ENCODE assay signal across 21 cellular contexts in the genomic region with DNA sequence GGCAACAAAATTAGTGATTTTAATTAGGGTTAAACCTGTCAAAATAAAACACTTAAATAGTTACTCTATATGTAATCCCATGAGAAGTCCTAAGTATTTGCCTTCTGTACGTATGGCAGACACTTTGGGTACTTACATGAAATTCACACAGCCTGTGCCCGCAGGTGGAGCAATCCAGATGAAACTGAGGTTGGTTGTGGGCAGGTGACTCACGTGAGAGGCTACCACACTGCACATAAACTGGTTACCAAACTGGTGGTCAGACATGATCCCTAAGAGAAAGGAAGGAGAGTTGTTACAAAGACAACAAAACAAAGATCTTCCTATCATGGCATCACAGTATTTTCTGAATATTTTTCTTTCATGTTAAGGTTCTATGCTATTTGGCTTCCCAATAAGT.
DNase-seq lines count a peak whose midpoint lies in the region; ATAC-seq and TF ChIP-seq lines count a peak whose summit lies in the region.
"Had no signal": no experiment of that assay in that cellular context is flagged by ENCODE, and none has a peak within 500 bp of the region (broad histone marks: within the 10 kb centered on the region; RNA-seq: fewer than 3 reads in every experiment).

No MANE protein-coding gene starts in this region.

- no peaks in the 10 kb centered on the region for H3K36me3 ChIP-seq in GM23338 (ENCODE audit: insufficient read depth)
- H3K36me3 ChIP-seq: BLaER1 had no signal

- no peaks in the 10 kb centered on the region for H3K79me2 ChIP-seq in GM23338 (replicated peaks; ENCODE audit: insufficient read depth)

- H3K4me1 Mint-ChIP-seq in GM23338 = no peaks in the 10 kb centered on the region
- H3K4me1 Mint-ChIP-seq: B cell; CD4-positive, CD25-positive, alpha-beta regulatory T cell had no signal

- TF ChIP-seq CTCF in GM23338 (conservative IDR thresholded peaks at IDR 0.05; ENCODE audit: low read depth in 2 of 2) = no peak

- no peaks in the 10 kb centered on the region for H4K20me1 ChIP-seq in GM23338 (replicated peaks; ENCODE audit: insufficient read depth)
- H4K20me1 ChIP-seq: BLaER1 had no signal

- DNase-seq in DMS53 (lab: John Stamatoyannopoulos, UW) = peak; percentile 9
- DNase-seq in DMS53 treated with DMSO at 0.1 percent for 48 hours (lab: John Stamatoyannopoulos, UW; ENCODE audit: unreplicated experiment) = no peak
- DNase-seq in M059J (ENCODE audit: low read depth) = peak; percentile 17
- peak; percentile 62 for DNase-seq in SW480 (ENCODE audit: low spot score)
- peak; percentile 16 for DNase-seq in kidney tubule cell (ENCODE audit: low spot score)
- no peak for DNase-seq in activated effector memory CD4-positive, alpha-beta T cell treated with anti-CD3 and anti-CD28 coated beads, Interleukin-2, amount 50 U/mL, for 16 hours
- DNase-seq in iPS-NIHi7 (ENCODE audit: extremely low spot score) = no peak
- DNase-seq in GM23338 (ENCODE audit: low spot score) = no peak
- DNase-seq: Caco-2; CD4-positive, CD25-positive, alpha-beta regulatory T cell; CD8-positive, alpha-beta T cell; DMS153; DMS79 treated with DMSO at 0.1 percent for 48 hours; GDM1; H7; HCEC 1CT had no signal

- no peaks in the 10 kb centered on the region for H3K9me3 Mint-ChIP-seq in GM23338
- H3K9me3 Mint-ChIP-seq: CD8-positive, alpha-beta T cell had no signal

- no peak overlapping the region for H3K4me3 ChIP-seq in GM23338
- H3K4me3 ChIP-seq: BLaER1, GM12878 had no signal

- H3K36me3 Mint-ChIP-seq in GM23338 (ENCODE audit: low read depth) = no peaks in the 10 kb centered on the region
- H3K36me3 Mint-ChIP-seq: CD4-positive, CD25-positive, alpha-beta regulatory T cell; CD8-positive, alpha-beta T cell had no signal

- H3K4me1 ChIP-seq in GM23338 (ENCODE audit: insufficient read depth) = no peaks in the 10 kb centered on the region
- H3K4me1 ChIP-seq: BLaER1, Caco-2 had no signal

- H3K27me3 ChIP-seq in GM23338 (ENCODE audit: insufficient read depth) = no peaks in the 10 kb centered on the region
- H3K27me3 ChIP-seq: BLaER1 had no signal

- H3K27ac ChIP-seq in GM23338 (ENCODE audit: low read depth) = no peak overlapping the region
- H3K27ac ChIP-seq: 22Rv1, BLaER1, C4-2B had no signal

- H3K4me2 ChIP-seq in GM23338 = no peak overlapping the region
- H3K4me2 ChIP-seq: BLaER1 had no signal

- no peak overlapping the region for H3K4me3 Mint-ChIP-seq in GM23338
- H3K4me3 Mint-ChIP-seq: B cell; CD4-positive, CD25-positive, alpha-beta regulatory T cell; CD8-positive, alpha-beta T cell had no signal

- peaks cover 11% of the 10 kb centered on the region for H3K9me2 ChIP-seq in GM23338 (ENCODE audit: insufficient read depth)

- ATAC-seq in GM23338 = no peak
- ATAC-seq: CD8-positive, alpha-beta T cell; GM12878 had no signal

- H3K27me3 Mint-ChIP-seq in GM23338 (ENCODE audit: insufficient read depth, low read depth, poor library complexity) = no peaks in the 10 kb centered on the region
- H3K27me3 Mint-ChIP-seq: B cell; CD4-positive, CD25-positive, alpha-beta regulatory T cell had no signal

- no peak overlapping the region for H2AFZ ChIP-seq in GM23338

- H3K27ac Mint-ChIP-seq in GM23338 = no peak overlapping the region
- H3K27ac Mint-ChIP-seq: B cell; CD4-positive, CD25-positive, alpha-beta regulatory T cell; CD8-positive, alpha-beta T cell had no signal

- no peaks in the 10 kb centered on the region for H3F3A ChIP-seq in GM23338 (replicated peaks; ENCODE audit: low read depth)

TF ChIP-seq in GM23338, 12 proteins besides CTCF, POLR2A, EP300 and RAD21:
- no peak for TF ChIP-seq STAT1 (IDR thresholded peaks at IDR 0.05; ENCODE audit: unreplicated experiment)
- TF ChIP-seq ZNF114 (CRISPR knock-in tag; IDR thresholded peaks at IDR 0.05) = no peak
- TF ChIP-seq EZH2phosphoT487 (IDR thresholded peaks at IDR 0.05; ENCODE audit: unreplicated experiment) = no peak
- TF ChIP-seq, protein P1, sequence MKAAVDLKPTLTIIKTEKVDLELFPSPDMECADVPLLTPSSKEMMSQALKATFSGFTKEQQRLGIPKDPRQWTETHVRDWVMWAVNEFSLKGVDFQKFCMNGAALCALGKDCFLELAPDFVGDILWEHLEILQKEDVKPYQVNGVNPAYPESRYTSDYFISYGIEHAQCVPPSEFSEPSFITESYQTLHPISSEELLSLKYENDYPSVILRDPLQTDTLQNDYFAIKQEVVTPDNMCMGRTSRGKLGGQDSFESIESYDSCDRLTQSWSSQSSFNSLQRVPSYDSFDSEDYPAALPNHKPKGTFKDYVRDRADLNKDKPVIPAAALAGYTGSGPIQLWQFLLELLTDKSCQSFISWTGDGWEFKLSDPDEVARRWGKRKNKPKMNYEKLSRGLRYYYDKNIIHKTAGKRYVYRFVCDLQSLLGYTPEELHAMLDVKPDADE (IDR thresholded peaks at IDR 0.05) = no peak

Comparison
In these comparisons a context has a peak if more than half of its experiments do, and no peak if none do; other contexts are left out.
1. DNase-seq: peak in DMS53 (single experiment), M059J (single experiment), SW480 (single experiment) and kidney tubule cell (single experiment); none in DMS53 treated with DMSO at 0.1 percent for 48 hours (single experiment), activated effector memory CD4-positive, alpha-beta T cell treated with anti-CD3 and anti-CD28 coated beads, Interleukin-2, amount 50 U/mL, for 16 hours (single experiment), iPS-NIHi7 (single experiment) and GM23338 (single experiment).